9 cellular contexts compared by ENCODE assay signal in the genomic region with DNA sequence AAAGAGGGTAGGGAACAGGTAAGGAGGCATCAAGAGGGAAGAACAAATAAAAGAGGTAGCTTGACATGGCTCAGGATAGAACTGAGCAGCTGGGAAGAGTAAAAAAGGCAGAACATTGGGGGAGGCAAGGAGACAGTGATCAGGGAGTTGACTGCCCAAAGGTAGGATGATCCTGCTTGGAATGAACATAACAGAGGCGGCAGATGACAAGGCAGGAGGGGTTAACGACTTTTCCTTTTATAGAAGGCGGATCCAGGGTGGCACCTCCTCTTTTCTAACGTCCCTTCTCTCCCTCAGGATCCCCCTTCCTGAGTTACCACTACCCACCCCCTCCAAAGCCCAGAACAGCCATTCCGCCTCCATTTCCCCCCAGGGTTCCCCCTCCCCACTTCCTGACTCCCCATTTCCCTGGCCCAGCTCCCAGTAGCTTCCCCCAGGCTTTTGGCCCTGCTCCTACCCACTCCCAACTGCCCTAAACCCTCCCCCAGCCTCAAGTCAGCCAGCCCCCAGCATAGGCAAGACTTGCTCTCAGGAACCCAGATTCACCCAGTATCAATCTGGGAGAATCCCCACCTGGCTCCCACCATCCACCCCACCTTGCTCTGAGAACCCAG. TPM values are rescaled to one million over a fixed set of nuclear protein-coding genes. Genes with fewer than 3 reads are reported as not detected.
DNase-seq lines count a peak whose midpoint lies in the region; ATAC-seq and TF ChIP-seq lines count a peak whose summit lies in the region.
"Had no signal": no experiment of that assay in that cellular context is flagged by ENCODE, and none has a peak within 500 bp of the region (broad histone marks: within the 10 kb centered on the region; RNA-seq: fewer than 3 reads in every experiment).

No MANE protein-coding gene starts in this region.

- H3K9me3 Mint-ChIP-seq in activated T-helper 17 cell treated with anti-CD3 and anti-CD28 coated beads, Interleukin-2, amount 50 U/mL, for 72 hours, result no peaks in the 10 kb centered on the region
- H3K9me3 Mint-ChIP-seq in progenitor cell of endocrine pancreas (ENCODE audit: low read depth), result no peaks in the 10 kb centered on the region

- H3K27me3 ChIP-seq in HUES6 (ENCODE audit: control insufficient read depth, insufficient read depth, low read length) (no peaks in the 10 kb centered on the region), iPS-18a (ENCODE audit: control insufficient read depth, insufficient read depth, low read length) (no peaks in the 10 kb centered on the region)

- H3K27ac Mint-ChIP-seq in activated T-helper 17 cell treated with anti-CD3 and anti-CD28 coated beads, Interleukin-2, amount 50 U/mL, for 72 hours, result peak overlapping the region; percentile 89
- H3K27ac Mint-ChIP-seq in progenitor cell of endocrine pancreas, result no peak overlapping the region

- H3K36me3 Mint-ChIP-seq in activated T-helper 17 cell treated with anti-CD3 and anti-CD28 coated beads, Interleukin-2, amount 50 U/mL, for 72 hours (ENCODE audit: low read depth), result peaks cover 23% of the 10 kb centered on the region
- peaks cover 6% of the 10 kb centered on the region for H3K36me3 Mint-ChIP-seq in progenitor cell of endocrine pancreas (ENCODE audit: insufficient read depth)

- peaks cover 24% of the 10 kb centered on the region for H3K36me3 ChIP-seq in HUES6 (ENCODE audit: control insufficient read depth, insufficient read depth, low read length)
- H3K36me3 ChIP-seq in iPS-18a (ENCODE audit: control insufficient read depth, low read depth, low read length), result peaks cover 12% of the 10 kb centered on the region

- no peak for DNase-seq in activated CD4-positive, alpha-beta T cell treated with anti-CD3 and anti-CD28 coated beads for 48 hours
- DNase-seq in NCI-H524 treated with DMSO at 0.1 percent for 48 hours (lab: John Stamatoyannopoulos, UW), result no peak
- DNase-seq in progenitor cell of endocrine pancreas (ENCODE audit: low spot score, unreplicated experiment), result no peak
- DNase-seq: KBM-7 had no signal

- ATAC-seq in activated T-helper 17 cell treated with anti-CD3 and anti-CD28 coated beads, Interleukin-2, amount 50 U/mL, for 72 hours (replicated peaks), result no peak
- ATAC-seq in HG03520 (IDR thresholded peaks at IDR 0.05; ENCODE audit: unreplicated experiment), result no peak

- TF ChIP-seq CTCF in progenitor cell of endocrine pancreas (IDR thresholded peaks at IDR 0.05; ENCODE audit: unreplicated experiment), result no peak

- peaks cover 25% of the 10 kb centered on the region for H3K4me1 Mint-ChIP-seq in activated T-helper 17 cell treated with anti-CD3 and anti-CD28 coated beads, Interleukin-2, amount 50 U/mL, for 72 hours
- H3K4me1 Mint-ChIP-seq in progenitor cell of endocrine pancreas (ENCODE audit: low read depth), result peaks cover 16% of the 10 kb centered on the region

- no peaks in the 10 kb centered on the region for H3K27me3 Mint-ChIP-seq in activated T-helper 17 cell treated with anti-CD3 and anti-CD28 coated beads, Interleukin-2, amount 50 U/mL, for 72 hours
- H3K27me3 Mint-ChIP-seq in progenitor cell of endocrine pancreas, result peaks cover 3% of the 10 kb centered on the region

- H3K9ac ChIP-seq in HUES6 (ENCODE audit: low read length), result peak overlapping the region; percentile 19
- H3K9ac ChIP-seq in iPS-18a (ENCODE audit: low read length), result peak overlapping the region; percentile 19

- peak overlapping the region; percentile 86 for H3K4me3 Mint-ChIP-seq in activated T-helper 17 cell treated with anti-CD3 and anti-CD28 coated beads, Interleukin-2, amount 50 U/mL, for 72 hours
- H3K4me3 Mint-ChIP-seq in progenitor cell of endocrine pancreas (ENCODE audit: low read depth), result no peak overlapping the region

- H3K9me3 ChIP-seq in HUES6 (ENCODE audit: control insufficient read depth, insufficient read depth, low read depth, low read length), result no peaks in the 10 kb centered on the region
- H3K9me3 ChIP-seq in iPS-18a (ENCODE audit: control insufficient read depth, low read depth, low read length), result no peaks in the 10 kb centered on the region

- H3K27ac ChIP-seq in HUES6 (ENCODE audit: low read depth, low read length) (peak overlapping the region; percentile 96), iPS-18a (ENCODE audit: low read length) (no peak overlapping the region), skin epidermis (peak overlapping the region in 20 of 21 experiments; percentile 36 to 98 (median 94))

- H3K4me3 ChIP-seq in HUES6 (ENCODE audit: low read depth, low read length) (peak overlapping the region; percentile 54; the same call in 1 of the 2 replicates), iPS-18a (ENCODE audit: low read length) (no peak overlapping the region), skin epidermis (no peak overlapping the region)

- H3K4me1 ChIP-seq in HUES6 (ENCODE audit: control insufficient read depth, insufficient read depth, low read length) (peaks cover 56% of the 10 kb centered on the region), iPS-18a (ENCODE audit: control insufficient read depth, low read depth, low read length) (peaks cover 50% of the 10 kb centered on the region)

RNA-seq across cellular contexts. Expression of gene ADAMTS4, which starts 0.8 kb away (rescaled TPM):
- 1 to 10 TPM; 2.2 to 3.1 TPM for total RNA-seq in activated T-helper 17 cell treated with anti-CD3 and anti-CD28 coated beads, Interleukin-2, amount 50 U/mL, for 72 hours
- total RNA-seq in progenitor cell of endocrine pancreas, result 0.22 and 0.24 TPM in 2 replicates

RNA-seq across cellular contexts. Expression of gene NDUFS2, which starts 2.6 kb away (rescaled TPM):
- total RNA-seq in activated T-helper 17 cell treated with anti-CD3 and anti-CD28 coated beads, Interleukin-2, amount 50 U/mL, for 72 hours, result 100 to 1,000 TPM in 1 of 2 donors, 10 to 100 TPM in 1; 96.5 to 102 TPM
- 98.2 and 103 TPM in 2 replicates for total RNA-seq in progenitor cell of endocrine pancreas

RNA-seq across cellular contexts. Expression of gene FCER1G, which starts 15.5 kb away (rescaled TPM):
- 1 to 10 TPM; 1.1 to 2.2 TPM for total RNA-seq in activated T-helper 17 cell treated with anti-CD3 and anti-CD28 coated beads, Interleukin-2, amount 50 U/mL, for 72 hours
- 0.60 and 1.5 TPM in 2 replicates for total RNA-seq in progenitor cell of endocrine pancreas

RNA-seq across cellular contexts. Expression of gene B4GALT3, which starts 22.3 kb away (rescaled TPM):
- total RNA-seq in activated T-helper 17 cell treated with anti-CD3 and anti-CD28 coated beads, Interleukin-2, amount 50 U/mL, for 72 hours, result 10 to 100 TPM; 55.7 to 60.9 TPM
- 45.9 and 48.2 TPM in 2 replicates for total RNA-seq in progenitor cell of endocrine pancreas

RNA-seq across cellular contexts. Expression of gene APOA2, which starts 23.8 kb away (rescaled TPM):
- total RNA-seq in activated T-helper 17 cell treated with anti-CD3 and anti-CD28 coated beads, Interleukin-2, amount 50 U/mL, for 72 hours, result not detected
- total RNA-seq in progenitor cell of endocrine pancreas, result 51.3 and 74.2 TPM in 2 replicates
